Comparison of ENCODE assay signal across 26 cellular contexts in genomic region chr18:61677435-61677830, GRCh38.
A peak's percentile ranks its signal among the peaks of the same experiment; 100 is the strongest.
DNase-seq lines count a peak whose midpoint lies in the region; ATAC-seq, FAIRE-seq and TF ChIP-seq lines count a peak whose summit lies in the region.
"Had no signal": no experiment of that assay in that cellular context is flagged by ENCODE, and none has a peak within 500 bp of the region (broad histone marks: within the 10 kb centered on the region; RNA-seq: fewer than 3 reads in every experiment).

No MANE protein-coding gene starts in this region.

- peaks cover 34% of the 10 kb centered on the region for H3K9me3 ChIP-seq in left ventricle myocardium inferior (replicated peaks)
- peaks cover 3% of the 10 kb centered on the region; the same call in 1 of the 2 replicates for H3K9me3 ChIP-seq in Karpas-422 (ENCODE audit: low read length)
- no peaks in the 10 kb centered on the region; the same call in 2 of the 3 replicates for H3K9me3 ChIP-seq in GM12878 (replicated peaks; ENCODE audit: control insufficient read depth, insufficient read depth, low read length)
- peaks cover 10% of the 10 kb centered on the region for H3K9me3 ChIP-seq in neural progenitor cell (ENCODE audit: low read depth)
- H3K9me3 ChIP-seq: A549, BE2C had no signal

- H3K4me1 ChIP-seq in left ventricle myocardium inferior (peaks cover 3% of the 10 kb centered on the region), Karpas-422 (ENCODE audit: low read length) (peaks cover 25% of the 10 kb centered on the region), GM12878 (ENCODE audit: control insufficient read depth, insufficient read depth, low read length) (no peaks in the 10 kb centered on the region), neural progenitor cell (no peaks in the 10 kb centered on the region)
- H3K4me1 ChIP-seq: A549; BE2C; BLaER1 treated with 17β-estradiol and CSF1 and Interleukin-3, amounts not matched to agents 10 nM and 100 nM had no signal

- intact Hi-C loops in left ventricle myocardium superior (cut with micrococcal nuclease) = no loop called here
- intact Hi-C loops in left ventricle myocardium inferior (cut with micrococcal nuclease) = no loop called here
- intact Hi-C loops in GM12878 (cut with micrococcal nuclease; ENCODE audit: unreplicated experiment) = no loop called here

- H3K27me3 Mint-ChIP-seq in neural progenitor cell (ENCODE audit: insufficient read depth, low read depth) (no peaks in the 10 kb centered on the region), glutamatergic neuron (ENCODE audit: unreplicated experiment) (no peaks in the 10 kb centered on the region)

- no TSS peak for BruUV-seq in GM12878 (replicated peaks; lab: Mats Ljungman, UMichigan)

- WGBS in GM12878 (ENCODE audit: insufficient coverage, insufficient replicate concordance, low lambda C conversion rate, missing lambda C conversion rate) = 0% methylated on average over 4 of the region's 4 CpGs

- H3K9me2 ChIP-seq in Karpas-422 (replicated peaks; ENCODE audit: insufficient read depth, low read length) = no peaks in the 10 kb centered on the region

- H3K4me3 ChIP-seq in left ventricle myocardium inferior = no peak overlapping the region
- H3K4me3 ChIP-seq in Karpas-422 (ENCODE audit: low read length) = no peak overlapping the region
- H3K4me3 ChIP-seq in GM12878 = no peak overlapping the region
- H3K4me3 ChIP-seq in neural progenitor cell = no peak overlapping the region
- H3K4me3 ChIP-seq: A549; BLaER1 treated with 17β-estradiol and CSF1 and Interleukin-3, amounts not matched to agents 10 nM and 100 nM; GM23248 had no signal

- TF ChIP-seq RAD21 in GM12878 (IDR thresholded peaks at IDR 0.05; ENCODE audit: insufficient read depth, low read depth, low read length) = no peak

- in situ Hi-C loops in GM12878 (cut with MboI) (no loop called here), GM13977 (cut with MboI; ENCODE audit: low pct_unique_long_range_greater_than_20kb, low sequenced_read_pairs, unreplicated experiment) (no loop called here)

- POLR2A ChIA-PET in GM12878 (lab: Charles Lee) = no interaction called here

- DNase-seq in left ventricle myocardium superior = no peak
- DNase-seq in left ventricle myocardium inferior = no peak
- DNase-seq in Karpas-422 = no peak
- DNase-seq in GM12878 (ENCODE audit: low read depth, low spot score) = no peak
- DNase-seq in neural progenitor cell (ENCODE audit: low spot score) = peak; percentile 5
- no peak for DNase-seq in GM13977 (ENCODE audit: low spot score)
- DNase-seq in glutamatergic neuron = no peak
- DNase-seq: 8988T; ACHN; AML-193; BE2C; Calu3; CD4-positive, alpha-beta memory T cell; COR-L47; DMS53; DMS79 treated with DMSO at 0.1 percent for 48 hours; GF-D8; H7; HCEC 1CT had no signal

- H3K4me3 Mint-ChIP-seq in neural progenitor cell (no peak overlapping the region), glutamatergic neuron (ENCODE audit: unreplicated experiment) (no peak overlapping the region)
- H3K4me3 Mint-ChIP-seq: CD4-positive, alpha-beta memory T cell had no signal

- H3K9me3 Mint-ChIP-seq in neural progenitor cell (peaks cover 23% of the 10 kb centered on the region), glutamatergic neuron (ENCODE audit: unreplicated experiment) (peaks cover 4% of the 10 kb centered on the region)

- SMC1A ChIA-PET in GM12878 (lab: Charles Lee; ENCODE audit: uncharacterized antibody, unreplicated experiment) = interaction anchor here (1.5 kb wide), 1 partner anchor 13 kb away, joined by 3 read pairs; no protein-coding TSS in a partner anchor

- H3K4me2 ChIP-seq in Karpas-422 (ENCODE audit: low read depth, low read length, poor library complexity, severe bottlenecking) (no peak overlapping the region), GM12878 (ENCODE audit: control insufficient read depth, insufficient read depth) (no peak overlapping the region), neural progenitor cell (no peak overlapping the region)
- H3K4me2 ChIP-seq: A549; BLaER1 treated with 17β-estradiol and CSF1 and Interleukin-3, amounts not matched to agents 10 nM and 100 nM had no signal

- TF ChIP-seq POLR2A in GM12878 (IDR thresholded peaks at IDR 0.05; ENCODE audit: low read depth, low read length) = no peak

- ATAC-seq in left ventricle myocardium superior (peak; percentile 32), GM12878 (no peak), SK-N-SH treated with all-trans-retinoic acid at 6 μM for 48 hours (no peak)
- ATAC-seq: A549 had no signal

- RAD21 ChIA-PET in GM12878 (lab: Charles Lee; ENCODE audit: unreplicated experiment) = no interaction called here

- no peak overlapping the region for H2AFZ ChIP-seq in Karpas-422 (ENCODE audit: low read length)
- H2AFZ ChIP-seq in GM12878 (ENCODE audit: control insufficient read depth, low read depth, low read length) = no peak overlapping the region
- H2AFZ ChIP-seq in neural progenitor cell (replicated peaks) = no peak overlapping the region
- H2AFZ ChIP-seq: GM23248 had no signal

- CTCF ChIA-PET in GM12878 (lab: Yijun Ruan, JAX) = no interaction called here

- H3K9ac ChIP-seq in Karpas-422 (ENCODE audit: low read length) = no peak overlapping the region
- H3K9ac ChIP-seq in GM12878 (ENCODE audit: control insufficient read depth, insufficient read depth, low read length) = no peak overlapping the region
- no peak overlapping the region for H3K9ac ChIP-seq in neural progenitor cell
- H3K9ac ChIP-seq: BLaER1 treated with 17β-estradiol and CSF1 and Interleukin-3, amounts not matched to agents 10 nM and 100 nM; GM23248 had no signal

- H3K4me1 Mint-ChIP-seq in neural progenitor cell = peaks cover 6% of the 10 kb centered on the region
- no peaks in the 10 kb centered on the region for H3K4me1 Mint-ChIP-seq in glutamatergic neuron (ENCODE audit: low read depth, unreplicated experiment)
- H3K4me1 Mint-ChIP-seq: CD4-positive, alpha-beta memory T cell had no signal

- H3K27ac Mint-ChIP-seq in neural progenitor cell = no peak overlapping the region
- H3K27ac Mint-ChIP-seq in glutamatergic neuron (ENCODE audit: unreplicated experiment) = no peak overlapping the region
- H3K27ac Mint-ChIP-seq: CD4-positive, alpha-beta memory T cell had no signal

- H4K20me1 ChIP-seq in Karpas-422 (ENCODE audit: insufficient read depth, low read depth, low read length) = no peaks in the 10 kb centered on the region
- no peaks in the 10 kb centered on the region for H4K20me1 ChIP-seq in GM12878 (ENCODE audit: control insufficient read depth, insufficient read depth)
- no peaks in the 10 kb centered on the region for H4K20me1 ChIP-seq in neural progenitor cell (ENCODE audit: low read depth)
- H4K20me1 ChIP-seq: BLaER1 treated with 17β-estradiol and CSF1 and Interleukin-3, amounts not matched to agents 10 nM and 100 nM had no signal

- TF ChIP-seq EP300 in GM12878 (IDR thresholded peaks at IDR 0.05; ENCODE audit: borderline replicate concordance in 1 of 2, control insufficient read depth in 1 of 2, low read depth in 2 of 2, low read length in 2 of 2) = no peak

- H3F3A ChIP-seq in neural progenitor cell (ENCODE audit: low read depth) = no peaks in the 10 kb centered on the region

- H3K27me3 ChIP-seq in left ventricle myocardium inferior (ENCODE audit: low read depth) (no peaks in the 10 kb centered on the region), Karpas-422 (ENCODE audit: low read length) (no peaks in the 10 kb centered on the region), GM12878 (replicated peaks in 1 of 2; ENCODE audit: control insufficient read depth in 2 of 2, insufficient read depth in 2 of 2, low read length in 1 of 2) (no peaks in the 10 kb centered on the region), neural progenitor cell (no peaks in the 10 kb centered on the region)
- H3K27me3 ChIP-seq: BE2C; BLaER1 treated with 17β-estradiol and CSF1 and Interleukin-3, amounts not matched to agents 10 nM and 100 nM had no signal

- H3K36me3 ChIP-seq in left ventricle myocardium inferior = no peaks in the 10 kb centered on the region
- no peaks in the 10 kb centered on the region for H3K36me3 ChIP-seq in Karpas-422 (ENCODE audit: insufficient read depth, low read length)
- H3K36me3 ChIP-seq in GM12878 (ENCODE audit: control insufficient read depth in 2 of 2, insufficient read depth in 2 of 2, low read length in 1 of 2) = no peaks in the 10 kb centered on the region
- H3K36me3 ChIP-seq in neural progenitor cell = no peaks in the 10 kb centered on the region
- H3K36me3 ChIP-seq: BE2C; BLaER1 treated with 17β-estradiol and CSF1 and Interleukin-3, amounts not matched to agents 10 nM and 100 nM had no signal

- H3K27ac ChIP-seq in left ventricle myocardium inferior (replicated peaks) (no peak overlapping the region), Karpas-422 (ENCODE audit: low read length) (0 out of 2 replicates have a peak overlapping the region, but pooled peaks have one; percentile 30), GM12878 (ENCODE audit: control insufficient read depth, insufficient read depth) (no peak overlapping the region), neural progenitor cell (no peak overlapping the region)
- H3K27ac ChIP-seq: A549; BLaER1 treated with 17β-estradiol and CSF1 and Interleukin-3, amounts not matched to agents 10 nM and 100 nM; GM23248 had no signal

- H3K79me2 ChIP-seq in Karpas-422 (ENCODE audit: low read length) (no peaks in the 10 kb centered on the region), GM12878 (ENCODE audit: control insufficient read depth, insufficient read depth, low read length) (no peaks in the 10 kb centered on the region), neural progenitor cell (ENCODE audit: low read depth) (no peaks in the 10 kb centered on the region)

- H3K36me3 Mint-ChIP-seq in neural progenitor cell (peaks cover 9% of the 10 kb centered on the region), glutamatergic neuron (ENCODE audit: unreplicated experiment) (peaks cover 6% of the 10 kb centered on the region)
- H3K36me3 Mint-ChIP-seq: CD4-positive, alpha-beta memory T cell had no signal

- TF ChIP-seq CTCF in left ventricle myocardium inferior (IDR thresholded peaks at IDR 0.05; ENCODE audit: borderline replicate concordance) (no peak), GM12878 (IDR thresholded peaks at IDR 0.05 in 2 of 3, conservative IDR thresholded peaks at IDR 0.05 in 1 of 3; ENCODE audit: control insufficient read depth in 2 of 3, extremely low read depth in 1 of 3, insufficient read depth in 1 of 3, low read depth in 3 of 3, low read length in 3 of 3) (no peak), neural progenitor cell (IDR thresholded peaks at IDR 0.05) (no peak), GM13977 (IDR thresholded peaks at IDR 0.05; ENCODE audit: extremely low read depth, insufficient read depth, missing control alignments) (no peak), glutamatergic neuron (IDR thresholded peaks at IDR 0.05; ENCODE audit: partially characterized antibody, unreplicated experiment) (no peak)

- peak; percentile 7 for FAIRE-seq in GM12878 (lab: Jason Lieb, UNC)
- FAIRE-seq: A549, GM12892, GM19239, H1 had no signal
